1 cellular context compared by ENCODE assay signal in genomic region chr3:119636891-119637611, GRCh38.
TF ChIP-seq lines count a peak whose summit lies in the region.

No MANE protein-coding gene starts in this region.

TF ChIP-seq in K562, 482 proteins besides CTCF, POLR2A, EP300 and RAD21 (continues in another document):
- TF ChIP-seq WHSC1 (IDR thresholded peaks at IDR 0.05; ENCODE audit: low read length) (no peak), CEBPB (tag; IDR thresholded peaks at IDR 0.05) (no peak), GTF2A2 (tag; IDR thresholded peaks at IDR 0.05) (0 out of 2 replicates have a peak, but pooled peaks have one; percentile 27), MLX (CRISPR knock-in tag; conservative IDR thresholded peaks at IDR 0.05) (no peak), KLF6 (CRISPR knock-in tag; IDR thresholded peaks at IDR 0.05; ENCODE audit: borderline replicate concordance) (peak; percentile 7; the same call in 1 of the 2 replicates), USF2 (CRISPR knock-in tag; IDR thresholded peaks at IDR 0.05) (no peak), TBL1XR1 (IDR thresholded peaks at IDR 0.05; ENCODE audit: low read length in 2 of 2) (no peak), SNRNP70 (optimal IDR thresholded peaks at IDR 0.05; ENCODE audit: low read depth, low read length) (no peak), NFE2 (IDR thresholded peaks at IDR 0.05; ENCODE audit: low read depth) (no peak), PCBP1 (IDR thresholded peaks at IDR 0.05; ENCODE audit: low read depth, low read length, poor library complexity, severe bottlenecking) (no peak), MBD2 (IDR thresholded peaks at IDR 0.05; ENCODE audit: borderline replicate concordance, low read depth) (no peak), ZNF24 (IDR thresholded peaks at IDR 0.05) (no peak), HDAC8 (tag; IDR thresholded peaks at IDR 0.05) (peak; percentile 54; the same call in 1 of the 2 replicates), E2F6 (IDR thresholded peaks at IDR 0.05; ENCODE audit: borderline replicate concordance in 1 of 2, extremely low read depth in 1 of 2, insufficient read depth in 1 of 2, insufficient read length in 1 of 2, low read depth in 1 of 2, low read length in 1 of 2, poor library complexity in 1 of 2, severe bottlenecking in 1 of 2) (no peak), HSF4 (CRISPR knock-in tag; IDR thresholded peaks at IDR 0.05; ENCODE audit: borderline replicate concordance) (no peak), MIER1 (IDR thresholded peaks at IDR 0.05; ENCODE audit: low read depth) (no peak), DLX4 (CRISPR knock-in tag; IDR thresholded peaks at IDR 0.05) (no peak), ZNF224 (CRISPR knock-in tag; IDR thresholded peaks at IDR 0.05) (no peak), CBX2 (IDR thresholded peaks at IDR 0.05; ENCODE audit: insufficient read depth, low read length, poor library complexity, severe bottlenecking) (no peak), ZNF695 (CRISPR knock-in tag; IDR thresholded peaks at IDR 0.05) (no peak), RUNX1 (IDR thresholded peaks at IDR 0.05; ENCODE audit: low read depth) (no peak), CHD2 (IDR thresholded peaks at IDR 0.05; ENCODE audit: low read depth, low read length) (no peak), MTA3 (IDR thresholded peaks at IDR 0.05; ENCODE audit: borderline replicate concordance) (no peak), MEF2D (tag; conservative IDR thresholded peaks at IDR 0.05; ENCODE audit: low read depth) (peak; percentile 68), ZNF584 (CRISPR knock-in tag; IDR thresholded peaks at IDR 0.05; ENCODE audit: low read depth) (peak; percentile 64; the same call in 1 of the 2 replicates), THAP7 (CRISPR knock-in tag; IDR thresholded peaks at IDR 0.05) (no peak), MYC (IDR thresholded peaks at IDR 0.05; ENCODE audit: low read depth, low read length) (no peak), MYC (CRISPR knock-in tag; IDR thresholded peaks at IDR 0.05; ENCODE audit: borderline replicate concordance, low read depth) (no peak), ARID1B (IDR thresholded peaks at IDR 0.05) (no peak), TSHZ1 (CRISPR knock-in tag; IDR thresholded peaks at IDR 0.05) (no peak), DMBX1 (CRISPR knock-in tag; IDR thresholded peaks at IDR 0.05; ENCODE audit: borderline replicate concordance) (peak; percentile 36; the same call in 1 of the 2 replicates), FOSL1 (tag; conservative IDR thresholded peaks at IDR 0.05) (no peak), ZNF282 (CRISPR knock-in tag; IDR thresholded peaks at IDR 0.05) (no peak), ZNF384 (IDR thresholded peaks at IDR 0.05; ENCODE audit: low read depth, low read length) (no peak), FOXP4 (CRISPR knock-in tag; IDR thresholded peaks at IDR 0.05; ENCODE audit: borderline replicate concordance) (no peak), TFAP4 (CRISPR knock-in tag; IDR thresholded peaks at IDR 0.05; ENCODE audit: borderline replicate concordance) (no peak), ETS2 (tag; IDR thresholded peaks at IDR 0.05; ENCODE audit: borderline replicate concordance, poor library complexity, severe bottlenecking) (no peak), FIP1L1 (IDR thresholded peaks at IDR 0.05; ENCODE audit: low read depth, low read length, poor library complexity, severe bottlenecking) (no peak), CBX3 (IDR thresholded peaks at IDR 0.05; ENCODE audit: borderline replicate concordance in 1 of 2, low read length in 2 of 2) (no peak), ZC3H4 (CRISPR knock-in tag; IDR thresholded peaks at IDR 0.05; ENCODE audit: borderline replicate concordance) (no peak), CREB3 (tag; conservative IDR thresholded peaks at IDR 0.05; ENCODE audit: low read depth) (peak; percentile 62; the same call in 1 of the 2 replicates), ATF6 (CRISPR knock-in tag; IDR thresholded peaks at IDR 0.05) (no peak), HCFC1 (IDR thresholded peaks at IDR 0.05; ENCODE audit: low read depth, low read length) (no peak), POLR3G (IDR thresholded peaks at IDR 0.05; ENCODE audit: extremely low read depth, insufficient read length, insufficient replicate concordance) (no peak), DDX20 (tag; IDR thresholded peaks at IDR 0.05; ENCODE audit: low read depth) (no peak), RBM39 (optimal IDR thresholded peaks at IDR 0.05; ENCODE audit: low read depth, low read length) (no peak), CREM (IDR thresholded peaks at IDR 0.05; ENCODE audit: low read depth) (no peak), SREBF2 (CRISPR knock-in tag; IDR thresholded peaks at IDR 0.05) (no peak), GTF3C2 (IDR thresholded peaks at IDR 0.05; ENCODE audit: borderline replicate concordance, extremely low read depth, insufficient read length) (no peak), DPF2 (IDR thresholded peaks at IDR 0.05) (no peak), PYGO2 (tag; IDR thresholded peaks at IDR 0.05) (no peak), ZNF644 (tag; IDR thresholded peaks at IDR 0.05; ENCODE audit: low read depth) (peak; percentile 5; the same call in 1 of the 2 replicates), U2AF1 (optimal IDR thresholded peaks at IDR 0.05; ENCODE audit: low read depth, low read length) (no peak), ZNF263 (CRISPR knock-in tag; IDR thresholded peaks at IDR 0.05; ENCODE audit: borderline replicate concordance) (no peak), FOXA1 (IDR thresholded peaks at IDR 0.05; ENCODE audit: borderline replicate concordance) (no peak), RBM22 (IDR thresholded peaks at IDR 0.05; ENCODE audit: low read depth, low read length, poor library complexity, severe bottlenecking) (no peak), ZNF175 (CRISPR knock-in tag; IDR thresholded peaks at IDR 0.05; ENCODE audit: low read depth) (peak; percentile 62)
